7 cellular contexts compared by ENCODE assay signal in genomic region chr17:41836550-41837196, GRCh38. TPM values are rescaled to one million over a fixed set of nuclear protein-coding genes. Genes with fewer than 3 reads are reported as not detected.
DNase-seq lines count a peak whose midpoint lies in the region; ATAC-seq and TF ChIP-seq lines count a peak whose summit lies in the region.

No MANE protein-coding gene starts in this region.

- no peak for TF ChIP-seq CTCF in HFFc6 (IDR thresholded peaks at IDR 0.05)

- no peak overlapping the region for H3K27ac ChIP-seq in iPS-20b (ENCODE audit: low read length)

- ATAC-seq in activated CD8-positive, alpha-beta T cell treated with anti-CD3 and anti-CD28 coated beads, Interleukin-2, amount 10 ng/mL, durations not matched to agents 7 days and 5 days = no peak
- ATAC-seq in stimulated activated naive B cell treated with anti-CD40 and anti-IgM and Interleukin-4, amounts not matched to agents 10 μg/mL and 1 μg/mL and 100 μg/mL, for 72 hours (replicated peaks) = no peak

- peaks cover 1% of the 10 kb centered on the region for H3K27me3 Mint-ChIP-seq in HFFc6 (ENCODE audit: insufficient read depth)
- no peaks in the 10 kb centered on the region for H3K27me3 Mint-ChIP-seq in activated CD8-positive, alpha-beta T cell treated with anti-CD3 and anti-CD28 coated beads, Interleukin-2, amount 10 ng/mL, durations not matched to agents 7 days and 5 days (ENCODE audit: low read depth)
- peaks cover 5 to 6% of the 10 kb centered on the region in 2 donors for H3K27me3 Mint-ChIP-seq in stimulated activated naive B cell treated with anti-CD40 and anti-IgM and Interleukin-4, amounts not matched to agents 10 μg/mL and 1 μg/mL and 100 μg/mL, for 72 hours

- H3K27ac Mint-ChIP-seq in HFFc6 = no peak overlapping the region
- H3K27ac Mint-ChIP-seq in activated CD8-positive, alpha-beta T cell treated with anti-CD3 and anti-CD28 coated beads, Interleukin-2, amount 10 ng/mL, durations not matched to agents 7 days and 5 days = peak overlapping the region; percentile 34
- peak overlapping the region; percentile 31 for H3K27ac Mint-ChIP-seq in stimulated activated naive B cell treated with anti-CD40 and anti-IgM and Interleukin-4, amounts not matched to agents 10 μg/mL and 1 μg/mL and 100 μg/mL, for 72 hours

- H3K36me3 ChIP-seq in iPS-20b (ENCODE audit: insufficient read depth, low read depth, low read length) = peaks cover 15% of the 10 kb centered on the region

- H3K27me3 ChIP-seq in iPS-20b (ENCODE audit: insufficient read depth, low read length) = peaks cover 15% of the 10 kb centered on the region

- peak overlapping the region; percentile 73 for H3K4me3 ChIP-seq in iPS-20b (ENCODE audit: low read length)

- H3K4me3 Mint-ChIP-seq in HFFc6 = peak overlapping the region; percentile 80
- H3K4me3 Mint-ChIP-seq in activated CD8-positive, alpha-beta T cell treated with anti-CD3 and anti-CD28 coated beads, Interleukin-2, amount 10 ng/mL, durations not matched to agents 7 days and 5 days = peak overlapping the region; percentile 75
- peak overlapping the region; percentile 85 to 88 for H3K4me3 Mint-ChIP-seq in stimulated activated naive B cell treated with anti-CD40 and anti-IgM and Interleukin-4, amounts not matched to agents 10 μg/mL and 1 μg/mL and 100 μg/mL, for 72 hours

- H3K9me3 ChIP-seq in iPS-20b (ENCODE audit: insufficient read depth, low read depth, low read length) = no peaks in the 10 kb centered on the region

- CTCF ChIA-PET in activated CD8-positive, alpha-beta T cell treated with anti-CD3 and anti-CD28 coated beads, Interleukin-2, amount 10 ng/mL, durations not matched to agents 7 days and 5 days (lab: Charles Lee) = no interaction called here

- POLR2A ChIA-PET in activated CD8-positive, alpha-beta T cell treated with anti-CD3 and anti-CD28 coated beads, Interleukin-2, amount 10 ng/mL, durations not matched to agents 7 days and 5 days (lab: Charles Lee) = no interaction called here

- peaks cover 5% of the 10 kb centered on the region; the same call in 1 of the 2 replicates for H3K36me3 Mint-ChIP-seq in HFFc6 (ENCODE audit: low read depth)
- peaks cover 1% of the 10 kb centered on the region for H3K36me3 Mint-ChIP-seq in activated CD8-positive, alpha-beta T cell treated with anti-CD3 and anti-CD28 coated beads, Interleukin-2, amount 10 ng/mL, durations not matched to agents 7 days and 5 days (ENCODE audit: low read depth)
- H3K36me3 Mint-ChIP-seq in stimulated activated naive B cell treated with anti-CD40 and anti-IgM and Interleukin-4, amounts not matched to agents 10 μg/mL and 1 μg/mL and 100 μg/mL, for 72 hours = peaks cover 4 to 7% of the 10 kb centered on the region in 2 donors

- H3K9me3 Mint-ChIP-seq in HFFc6 = no peaks in the 10 kb centered on the region
- H3K9me3 Mint-ChIP-seq in activated CD8-positive, alpha-beta T cell treated with anti-CD3 and anti-CD28 coated beads, Interleukin-2, amount 10 ng/mL, durations not matched to agents 7 days and 5 days (ENCODE audit: insufficient read depth) = no peaks in the 10 kb centered on the region
- no peaks in the 10 kb centered on the region for H3K9me3 Mint-ChIP-seq in stimulated activated naive B cell treated with anti-CD40 and anti-IgM and Interleukin-4, amounts not matched to agents 10 μg/mL and 1 μg/mL and 100 μg/mL, for 72 hours

- no peak for DNase-seq in HFFc6
- DNase-seq in activated CD8-positive, alpha-beta T cell treated with anti-CD3 and anti-CD28 coated beads, Interleukin-2, amount 10 ng/mL, durations not matched to agents 7 days and 5 days = no peak
- no peak for DNase-seq in stimulated activated naive B cell treated with anti-CD40 and anti-IgM and Interleukin-4, amounts not matched to agents 10 μg/mL and 1 μg/mL and 100 μg/mL, for 72 hours
- no peak for DNase-seq in NCI-H774 (lab: John Stamatoyannopoulos, UW)
- DNase-seq in A172 (ENCODE audit: low spot score) = no peak
- no peak for DNase-seq in KBM-7

- peaks cover 11% of the 10 kb centered on the region for H3K4me1 Mint-ChIP-seq in HFFc6 (ENCODE audit: low read depth)
- peaks cover 14% of the 10 kb centered on the region for H3K4me1 Mint-ChIP-seq in activated CD8-positive, alpha-beta T cell treated with anti-CD3 and anti-CD28 coated beads, Interleukin-2, amount 10 ng/mL, durations not matched to agents 7 days and 5 days (ENCODE audit: low read depth)
- peaks cover 6 to 17% of the 10 kb centered on the region in 2 donors for H3K4me1 Mint-ChIP-seq in stimulated activated naive B cell treated with anti-CD40 and anti-IgM and Interleukin-4, amounts not matched to agents 10 μg/mL and 1 μg/mL and 100 μg/mL, for 72 hours

- in situ Hi-C loops in KBM-7 (cut with MboI; ENCODE audit: low pct_unique_long_range_greater_than_20kb, low sequenced_read_pairs) = no loop called here

- H3K9ac ChIP-seq in iPS-20b (ENCODE audit: low read depth, low read length) = no peak overlapping the region

- 0 out of 2 replicates have a peak, but pooled peaks cover 3% of the 10 kb centered on the region for H3K4me1 ChIP-seq in iPS-20b (ENCODE audit: insufficient read depth, low read length)

RNA-seq across cellular contexts. Expression of gene NT5C3B, which starts 0.6 kb away (rescaled TPM):
- 10 to 100 TPM; 33.9 to 55.2 (median 37.3) TPM for total RNA-seq in HFFc6 (2021; fragmentation: NEBNext Ultra II Directional; extraction: Animal tissue kit (Norgen Biotek cat#: 25700))
- total RNA-seq in activated CD8-positive, alpha-beta T cell treated with anti-CD3 and anti-CD28 coated beads, Interleukin-2, amount 10 ng/mL, durations not matched to agents 7 days and 5 days = 10 to 100 TPM; 15.7 to 17.8 TPM
- total RNA-seq in A172 (2014; rRNA removed; shearing (Covaris generic)) = 101 TPM in 2 replicates

RNA-seq across cellular contexts. Expression of gene KLHL10, which starts 1.0 kb away (rescaled TPM):
- not detected for total RNA-seq in HFFc6 (2021; fragmentation: NEBNext Ultra II Directional; extraction: Animal tissue kit (Norgen Biotek cat#: 25700))
- total RNA-seq in activated CD8-positive, alpha-beta T cell treated with anti-CD3 and anti-CD28 coated beads, Interleukin-2, amount 10 ng/mL, durations not matched to agents 7 days and 5 days = not detected
- total RNA-seq in A172 (2014; rRNA removed; shearing (Covaris generic)) = not detected in 2 replicates

RNA-seq across cellular contexts. Expression of gene FKBP10, which starts 23.9 kb away (rescaled TPM):
- total RNA-seq in HFFc6 (2021; fragmentation: NEBNext Ultra II Directional; extraction: Animal tissue kit (Norgen Biotek cat#: 25700)) = 100 to 1,000 TPM; 417 to 500 (median 442) TPM
- total RNA-seq in activated CD8-positive, alpha-beta T cell treated with anti-CD3 and anti-CD28 coated beads, Interleukin-2, amount 10 ng/mL, durations not matched to agents 7 days and 5 days = not detected
- total RNA-seq in A172 (2014; rRNA removed; shearing (Covaris generic)) = 131 and 139 TPM in 2 replicates

RNA-seq across cellular contexts. Expression of gene P3H4, which starts 24.9 kb away (rescaled TPM):
- total RNA-seq in HFFc6 (2021; fragmentation: NEBNext Ultra II Directional; extraction: Animal tissue kit (Norgen Biotek cat#: 25700)) = 10 to 100 TPM; 48.8 to 75.5 (median 50.3) TPM
- 1 to 10 TPM; 2.7 to 3.5 TPM for total RNA-seq in activated CD8-positive, alpha-beta T cell treated with anti-CD3 and anti-CD28 coated beads, Interleukin-2, amount 10 ng/mL, durations not matched to agents 7 days and 5 days
- 66.5 and 71.6 TPM in 2 replicates for total RNA-seq in A172 (2014; rRNA removed; shearing (Covaris generic))

RNA-seq across cellular contexts. Expression of gene KLHL11, which starts 28.6 kb away (rescaled TPM):
- 10 to 100 TPM; 13.4 to 16.2 (median 15.7) TPM for total RNA-seq in HFFc6 (2021; fragmentation: NEBNext Ultra II Directional; extraction: Animal tissue kit (Norgen Biotek cat#: 25700))
- total RNA-seq in activated CD8-positive, alpha-beta T cell treated with anti-CD3 and anti-CD28 coated beads, Interleukin-2, amount 10 ng/mL, durations not matched to agents 7 days and 5 days = 10 to 100 TPM; 12.3 to 13.2 TPM
- total RNA-seq in A172 (2014; rRNA removed; shearing (Covaris generic)) = 31.5 and 34.8 TPM in 2 replicates

Comparison
In these comparisons a context has a peak if more than half of its experiments do, and no peak if none do; other contexts are left out.
1. RNA of gene FKBP10, which starts 23.9 kb away (total RNA-seq): 417 to 500 TPM in HFFc6 and 131 to 139 TPM in A172; not detected in activated CD8-positive, alpha-beta T cell treated with anti-CD3 and anti-CD28 coated beads, Interleukin-2, amount 10 ng/mL, durations not matched to agents 7 days and 5 days; every median in the first group is over 100 times any median in the second.
2. Peak in every context shown above with its lines, with median percentiles within 50 percentile points of each other: H3K4me3 Mint-ChIP-seq.